32 cellular contexts compared by ENCODE assay signal in the genomic region with DNA sequence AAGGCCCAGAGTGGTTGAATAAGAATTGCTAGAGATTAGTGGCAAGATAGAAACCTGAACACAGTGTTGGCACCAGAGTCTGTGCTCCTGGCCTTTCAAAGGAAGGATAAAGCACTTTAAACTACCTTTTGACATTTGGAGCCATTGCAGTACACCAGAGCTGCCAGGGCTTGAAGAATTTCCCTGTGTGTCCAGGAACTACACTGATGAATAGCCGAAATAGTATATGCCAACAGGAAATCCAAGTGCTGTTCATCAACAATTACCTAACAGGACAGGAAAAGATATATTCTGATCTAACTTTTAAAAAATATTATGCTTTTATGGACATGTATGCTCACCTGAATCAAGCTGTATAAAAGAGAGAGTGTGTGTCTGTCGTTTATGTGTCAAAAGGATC.
"Had no signal": no experiment of that assay in that cellular context is flagged by ENCODE, and none has a peak within 500 bp of the region (broad histone marks: within the 10 kb centered on the region; RNA-seq: fewer than 3 reads in every experiment).

No MANE protein-coding gene starts in this region.

- H3K4me3 ChIP-seq: adrenal gland, ascending aorta, body of pancreas, breast epithelium, cardiac muscle cell had no signal

- H3K27ac ChIP-seq: adrenal gland, ascending aorta, body of pancreas, brain microvascular endothelial cell, breast epithelium, cardiac muscle cell had no signal

- H3K9me3 ChIP-seq: adrenal gland, ascending aorta, body of pancreas, breast epithelium had no signal

- DNase-seq: activated effector memory CD4-positive, alpha-beta T cell treated with anti-CD3 and anti-CD28 coated beads, Interleukin-2, amount 50 U/mL, for 16 hours; activated effector memory CD4-positive, alpha-beta T cell treated with Interleukin-2 at 50 U/mL for 16 hours; activated gamma-delta T cell; activated gamma-delta T cell treated with Interleukin-2 at 50 U/mL for 16 hours; activated naive CD4-positive, alpha-beta T cell; activated naive CD4-positive, alpha-beta T cell treated with anti-CD3 and anti-CD28 coated beads for 36 hours; activated naive CD4-positive, alpha-beta T cell treated with anti-CD3 and anti-CD28 coated beads, Interleukin-2, amount 10 ng/mL, durations not matched to agents 7 days and 5 days; activated naive CD4-positive, alpha-beta T cell treated with anti-CD3 and anti-CD28 coated beads, Interleukin-2, amount 50 U/mL, for 16 hours; activated naive CD4-positive, alpha-beta T cell treated with Interleukin-2 at 50 U/mL for 16 hours; activated naive CD8-positive, alpha-beta T cell treated with anti-CD3 and anti-CD28 coated beads for 36 hours; activated naive CD8-positive, alpha-beta T cell treated with anti-CD3 and anti-CD28 coated beads, Interleukin-2, amount 10 ng/mL, durations not matched to agents 7 days and 5 days; activated naive CD8-positive, alpha-beta T cell treated with anti-CD3 and anti-CD28 coated beads, Interleukin-2, amount 50 U/mL, for 24 hours; activated T-cell treated with anti-CD3 and anti-CD28 coated beads for 4 hours; activated T-cell treated with anti-CD3 and anti-CD28 coated beads, Interleukin-2, amount 50 U/mL, for 1 hour; activated T-cell treated with anti-CD3 and anti-CD28 coated beads, Interleukin-2, amount 50 U/mL, for 24 hours; activated T-cell treated with anti-CD3 and anti-CD28 coated beads, Interleukin-2, amount 50 U/mL, for 4 hours; activated T-cell treated with anti-CD3 and anti-CD28 coated beads, Interleukin-2, amount 50 U/mL, for 48 hours; activated T-cell treated with anti-CD3 and anti-CD28 coated beads, Interleukin-2, amount 50 U/mL, for 72 hours; adrenal gland; amniotic stem cell; amygdala; anterior cingulate cortex; aorta; body of pancreas; brain microvascular endothelial cell; caudate nucleus; central memory CD4-positive, alpha-beta T cell had no signal

- H3K27me3 ChIP-seq: adrenal gland, ascending aorta, body of pancreas, brain microvascular endothelial cell, breast epithelium, cardiac muscle cell had no signal

- ATAC-seq: activated naive CD4-positive, alpha-beta T cell treated with anti-CD3 and anti-CD28 coated beads, Interleukin-2, amount 50 U/mL, for 72 hours; activated naive CD8-positive, alpha-beta T cell treated with anti-CD3 and anti-CD28 coated beads, Interleukin-2, amount 50 U/mL, for 24 hours; activated T-cell treated with anti-CD3 and anti-CD28 coated beads, Interleukin-2, amount 50 U/mL, for 4 hours; activated T-cell treated with anti-CD3 and anti-CD28 coated beads, Interleukin-2, amount 50 U/mL, for 72 hours; activated T-helper 17 cell treated with anti-CD3 and anti-CD28 coated beads, Interleukin-2, amount 50 U/mL, for 72 hours; body of pancreas had no signal
